Comparison of ENCODE assay signal across 8 cellular contexts in genomic region chr10:99430116-99430450, GRCh38. TPM values are rescaled to one million over a fixed set of nuclear protein-coding genes. Genes with fewer than 3 reads are reported as not detected.
DNase-seq lines count a peak whose midpoint lies in the region; ATAC-seq and TF ChIP-seq lines count a peak whose summit lies in the region.

No MANE protein-coding gene starts in this region.

- peak overlapping the region; percentile 92 to 95 (median 93) for H3K27ac Mint-ChIP-seq in CD4-positive, CD25-positive, alpha-beta regulatory T cell

- peak in 1 of 2 donors; percentile 1 for ATAC-seq in CD4-positive, CD25-positive, alpha-beta regulatory T cell (ENCODE audit: low read depth in 2 of 2)
- peak; percentile 20 for ATAC-seq in GM21717 (IDR thresholded peaks at IDR 0.05; ENCODE audit: unreplicated experiment)

- peak overlapping the region; percentile 70 for H3K9ac ChIP-seq in OCI-LY3 (ENCODE audit: low read length)

- no peaks in the 10 kb centered on the region for H3K27me3 ChIP-seq in CD4-positive, CD25-positive, alpha-beta regulatory T cell (ENCODE audit: control insufficient read depth, insufficient read depth, low read length)
- no peaks in the 10 kb centered on the region for H3K27me3 ChIP-seq in OCI-LY3 (ENCODE audit: low read depth, low read length)
- H3K27me3 ChIP-seq in neutrophil: no peaks in the 10 kb centered on the region

- peaks cover 7% of the 10 kb centered on the region for H3K36me3 ChIP-seq in CD4-positive, CD25-positive, alpha-beta regulatory T cell (ENCODE audit: control insufficient read depth, insufficient read depth, low read length)
- H3K36me3 ChIP-seq in OCI-LY3 (replicated peaks; ENCODE audit: low read depth, low read length) (no peaks in the 10 kb centered on the region), neutrophil (no peaks in the 10 kb centered on the region)

- H3K36me3 Mint-ChIP-seq in CD4-positive, CD25-positive, alpha-beta regulatory T cell: peaks cover 12% of the 10 kb centered on the region

- H3K79me2 ChIP-seq in OCI-LY3 (ENCODE audit: low read length): peaks cover 16% of the 10 kb centered on the region

- TF ChIP-seq CTCF in OCI-LY3 (IDR thresholded peaks at IDR 0.05; ENCODE audit: low read depth, low read length) (no peak), neutrophil (IDR thresholded peaks at IDR 0.05) (no peak), GM20000 (IDR thresholded peaks at IDR 0.05; ENCODE audit: extremely low read depth, missing control alignments) (no peak)

- peak overlapping the region; percentile 93 to 98 (median 95) for H3K4me3 Mint-ChIP-seq in CD4-positive, CD25-positive, alpha-beta regulatory T cell

- H3K4me1 Mint-ChIP-seq in CD4-positive, CD25-positive, alpha-beta regulatory T cell: peaks cover 12 to 44% (median 29%) of the 10 kb centered on the region in 4 donors

- peak overlapping the region; percentile 82 for H3K4me2 ChIP-seq in OCI-LY3 (ENCODE audit: low read length)

- H2AFZ ChIP-seq in OCI-LY3 (ENCODE audit: low read depth, low read length): peak overlapping the region; percentile 95; the same call in 1 of the 2 replicates

- H4K20me1 ChIP-seq in OCI-LY3 (ENCODE audit: insufficient read depth, low read length): no peaks in the 10 kb centered on the region

- no peaks in the 10 kb centered on the region for H3K27me3 Mint-ChIP-seq in CD4-positive, CD25-positive, alpha-beta regulatory T cell

- DNase-seq in CD4-positive, CD25-positive, alpha-beta regulatory T cell: no peak
- DNase-seq in epithelial cell of prostate (ENCODE audit: low read depth, low spot score): no peak
- no peak for DNase-seq in stimulated activated CD4-positive, alpha-beta T cell treated with anti-CD3 and anti-CD28 coated beads, Interleukin-1b, Interleukin-23, amount 100 ng/mL, for 48 hours
- no peak for DNase-seq in GM20000 (ENCODE audit: low spot score)
- DNase-seq in NCI-H1048 (lab: John Stamatoyannopoulos, UW): no peak

- no peaks in the 10 kb centered on the region for H3K9me3 Mint-ChIP-seq in CD4-positive, CD25-positive, alpha-beta regulatory T cell

- H3K4me3 ChIP-seq in CD4-positive, CD25-positive, alpha-beta regulatory T cell (ENCODE audit: low read depth, low read length): peak overlapping the region; percentile 86
- peak overlapping the region; percentile 92 for H3K4me3 ChIP-seq in OCI-LY3 (ENCODE audit: low read length)
- peak overlapping the region; percentile 68 to 74 for H3K4me3 ChIP-seq in neutrophil (ENCODE audit: low read depth in 1 of 2, low read length in 1 of 2)

- H3K4me1 ChIP-seq in CD4-positive, CD25-positive, alpha-beta regulatory T cell (ENCODE audit: control insufficient read depth, insufficient read depth, low read length, poor library complexity, severe bottlenecking): peaks cover 23% of the 10 kb centered on the region
- H3K4me1 ChIP-seq in OCI-LY3 (ENCODE audit: low read length) (peaks cover 12% of the 10 kb centered on the region), neutrophil (ENCODE audit: control insufficient read depth in 1 of 2, insufficient read depth in 1 of 2, low read depth in 1 of 2, low read length in 1 of 2) (peaks cover 6 to 11% of the 10 kb centered on the region in 2 experiments)

- H3K9me3 ChIP-seq in CD4-positive, CD25-positive, alpha-beta regulatory T cell (ENCODE audit: control insufficient read depth in 2 of 2, low read length in 2 of 2): no peaks in the 10 kb centered on the region
- H3K9me3 ChIP-seq in OCI-LY3 (ENCODE audit: insufficient read depth, low read length) (no peaks in the 10 kb centered on the region), neutrophil (no peaks in the 10 kb centered on the region)

- peak overlapping the region; percentile 77 for H3K27ac ChIP-seq in CD4-positive, CD25-positive, alpha-beta regulatory T cell (ENCODE audit: insufficient read depth, low read length, poor library complexity, severe bottlenecking)
- H3K27ac ChIP-seq in OCI-LY3 (ENCODE audit: low read length): no peak overlapping the region
- H3K27ac ChIP-seq in epithelial cell of prostate: peak overlapping the region; percentile 87
- peak overlapping the region; percentile 66 for H3K27ac ChIP-seq in neutrophil

RNA-seq across cellular contexts. Expression of gene GOT1, which starts 0.3 kb away (rescaled TPM):
- total RNA-seq in CD4-positive, CD25-positive, alpha-beta regulatory T cell: 8.4 TPM
- polyA plus RNA-seq in CD4-positive, CD25-positive, alpha-beta regulatory T cell: 10 to 100 TPM; 19.2 to 27.5 (median 22.2) TPM
